14 cellular contexts compared by ENCODE assay signal in genomic region chr7:73740771-73741170, GRCh38. TPM values are rescaled to one million over a fixed set of nuclear protein-coding genes. Genes with fewer than 3 reads are reported as not detected.
DNase-seq lines count a peak whose midpoint lies in the region; ATAC-seq, FAIRE-seq and TF ChIP-seq lines count a peak whose summit lies in the region.
"Had no signal": no experiment of that assay in that cellular context is flagged by ENCODE, and none has a peak within 500 bp of the region (broad histone marks: within the 10 kb centered on the region; RNA-seq: fewer than 3 reads in every experiment).

No MANE protein-coding gene starts in this region.

- no peak for DNase-seq in activated T-cell treated with anti-CD3 and anti-CD28 coated beads, Interleukin-2, amount 50 U/mL, for 72 hours
- DNase-seq in activated T-cell treated with anti-CD3 and anti-CD28 coated beads for 4 hours (no peak), lower lobe of right lung (no peak), transverse colon (no peak), A673 (ENCODE audit: low spot score) (no peak), RCC 7860 (ENCODE audit: low spot score) (no peak)
- DNase-seq: erythroblast; GF-D8; Karpas-422; stimulated activated CD4-positive, alpha-beta T cell treated with anti-CD3 and anti-CD28 coated beads, Interleukin-2, amount 100 ng/mL, for 48 hours had no signal

- no peaks in the 10 kb centered on the region for H3K9me3 Mint-ChIP-seq in activated T-cell treated with anti-CD3 and anti-CD28 coated beads, Interleukin-2, amount 50 U/mL, for 72 hours

- H3K27me3 ChIP-seq in lower lobe of right lung (ENCODE audit: low read depth) (no peaks in the 10 kb centered on the region), transverse colon (no peaks in the 10 kb centered on the region), A673 (replicated peaks; ENCODE audit: insufficient read depth, low read depth, low read length, poor library complexity) (no peaks in the 10 kb centered on the region)

- intact Hi-C loops in lower lobe of right lung (cut with DNase I) (no loop called here), transverse colon (cut with DNase I; ENCODE audit: low total_unique reads) (no loop called here), A673 (cut with micrococcal nuclease; ENCODE audit: unreplicated experiment) (no loop called here)

- in situ Hi-C loops in transverse colon (cut with MboI; ENCODE audit: low pct_ligation_motif_present in 1 of 4, low pct_unique_long_range_greater_than_20kb in 1 of 4, low sequenced_read_pairs in 3 of 4): no loop called here

- peaks cover 19% of the 10 kb centered on the region for H3K4me1 ChIP-seq in lower lobe of right lung
- peaks cover 14 to 59% (median 46%) of the 10 kb centered on the region in 4 donors for H3K4me1 ChIP-seq in transverse colon
- peaks cover 7% of the 10 kb centered on the region for H3K4me1 ChIP-seq in A673 (ENCODE audit: insufficient read depth, low read length, poor library complexity, severe bottlenecking)

- H3K27ac Mint-ChIP-seq in activated T-cell treated with anti-CD3 and anti-CD28 coated beads, Interleukin-2, amount 50 U/mL, for 72 hours: no peak overlapping the region

- peaks cover 23% of the 10 kb centered on the region for H3K4me1 Mint-ChIP-seq in activated T-cell treated with anti-CD3 and anti-CD28 coated beads, Interleukin-2, amount 50 U/mL, for 72 hours (ENCODE audit: low read depth)

- no peaks in the 10 kb centered on the region for H3K36me3 Mint-ChIP-seq in activated T-cell treated with anti-CD3 and anti-CD28 coated beads, Interleukin-2, amount 50 U/mL, for 72 hours (ENCODE audit: insufficient read depth in 2 of 2)

- no peak for FAIRE-seq in RCC 7860 (lab: Jason Lieb, UNC)

- no peak overlapping the region for H3K4me3 ChIP-seq in lower lobe of right lung
- H3K4me3 ChIP-seq in transverse colon: no peak overlapping the region
- no peak overlapping the region for H3K4me3 ChIP-seq in A673 (ENCODE audit: low read depth, low read length, poor library complexity, severe bottlenecking)

- no peaks in the 10 kb centered on the region for H3K27me3 Mint-ChIP-seq in activated T-cell treated with anti-CD3 and anti-CD28 coated beads, Interleukin-2, amount 50 U/mL, for 72 hours (ENCODE audit: low read depth)

- H3K27ac ChIP-seq in VCaP (peak overlapping the region; percentile 99), lower lobe of right lung (peak overlapping the region; percentile 3), transverse colon (peak overlapping the region; percentile 92 to 98 (median 96)), A673 (ENCODE audit: low read depth, low read length, poor library complexity, severe bottlenecking) (no peak overlapping the region)

- TF ChIP-seq CTCF in VCaP (conservative IDR thresholded peaks at IDR 0.05) (no peak), lower lobe of right lung (IDR thresholded peaks at IDR 0.05) (no peak), transverse colon (IDR thresholded peaks at IDR 0.05) (no peak), A673 (conservative IDR thresholded peaks at IDR 0.05; ENCODE audit: low read depth, low read length) (no peak)

- H3K36me3 ChIP-seq in lower lobe of right lung: peaks cover 15% of the 10 kb centered on the region
- no peaks in the 10 kb centered on the region for H3K36me3 ChIP-seq in transverse colon
- peaks cover 11% of the 10 kb centered on the region for H3K36me3 ChIP-seq in A673 (ENCODE audit: insufficient read depth, low read length, poor library complexity, severe bottlenecking)

- no TSS peak for BruUV-seq in A673 (replicated peaks; lab: Mats Ljungman, UMichigan)

- CTCF ChIA-PET in A673 (lab: Charles Lee): no interaction called here

- H3K4me3 Mint-ChIP-seq in activated T-cell treated with anti-CD3 and anti-CD28 coated beads, Interleukin-2, amount 50 U/mL, for 72 hours: peak overlapping the region; percentile 24 to 30

- no peaks in the 10 kb centered on the region for H3K9me3 ChIP-seq in lower lobe of right lung
- H3K9me3 ChIP-seq in transverse colon: no peaks in the 10 kb centered on the region
- no peaks in the 10 kb centered on the region for H3K9me3 ChIP-seq in A673 (ENCODE audit: low read depth, low read length, poor library complexity, severe bottlenecking)

- no peak for ATAC-seq in activated T-cell treated with anti-CD3 and anti-CD28 coated beads, Interleukin-2, amount 50 U/mL, for 72 hours (replicated peaks in 1 of 2)
- ATAC-seq in lower lobe of right lung (no peak), GM21381 (IDR thresholded peaks at IDR 0.05; ENCODE audit: unreplicated experiment) (no peak)

- TF ChIP-seq EP300 in transverse colon (IDR thresholded peaks at IDR 0.05; ENCODE audit: low read depth): no peak

- WGBS in transverse colon (ENCODE audit: low coverage in 1 of 2), 2 donors: 85 to 91% methylated on average over 5 of the region's 5 CpGs

- POLR2A ChIA-PET in A673 (lab: Charles Lee; ENCODE audit: low non-redundant PET): no interaction called here

- TF ChIP-seq POLR2A in transverse colon (IDR thresholded peaks at IDR 0.05): no peak

RNA-seq across cellular contexts. Expression of gene ABHD11, which starts 2.2 kb away (rescaled TPM):
- total RNA-seq in activated T-cell treated with anti-CD3 and anti-CD28 coated beads, Interleukin-2, amount 50 U/mL, for 72 hours: 10 to 100 TPM; 10.2 to 12.2 TPM
- 21.1 TPM for total RNA-seq in lower lobe of right lung
- total RNA-seq in transverse colon: 100 to 1,000 TPM; 108 to 177 (median 117) TPM
- total RNA-seq in A673 (2021): 20.7 and 22.9 TPM in 2 replicates

RNA-seq across cellular contexts. Expression of gene STX1A, which starts 21.3 kb away (rescaled TPM):
- total RNA-seq in activated T-cell treated with anti-CD3 and anti-CD28 coated beads, Interleukin-2, amount 50 U/mL, for 72 hours: 10 to 100 TPM; 28.6 to 37.5 TPM
- total RNA-seq in lower lobe of right lung: 6.6 TPM
- 1 to 10 TPM; 4.1 to 6.0 (median 5.0) TPM for total RNA-seq in transverse colon
- total RNA-seq in A673 (2021): 37.8 and 47.1 TPM in 2 replicates

RNA-seq across cellular contexts. Expression of gene CLDN3, which starts 29.3 kb away (rescaled TPM):
- not detected for total RNA-seq in activated T-cell treated with anti-CD3 and anti-CD28 coated beads, Interleukin-2, amount 50 U/mL, for 72 hours
- 12.8 TPM for total RNA-seq in lower lobe of right lung
- 1,000 to 10,000 TPM in 3 of 4 donors, 100 to 1,000 TPM in 1; 672 to 1,662 (median 1,512) TPM for total RNA-seq in transverse colon
- not detected in 2 replicates for total RNA-seq in A673 (2021)
- total RNA-seq: RPMI7951, subcutaneous adipose tissue had no signal

RNA-seq across cellular contexts. Expression of gene BUD23, which starts 57.4 kb away (rescaled TPM):
- 10 to 100 TPM; 87.0 to 90.9 TPM for total RNA-seq in activated T-cell treated with anti-CD3 and anti-CD28 coated beads, Interleukin-2, amount 50 U/mL, for 72 hours
- total RNA-seq in lower lobe of right lung (42.4 TPM), transverse colon (10 to 100 TPM; 12.0 to 55.9 (median 30.3) TPM), A673 (2021) (133 and 138 TPM in 2 replicates)

RNA-seq across cellular contexts. Expression of gene DNAJC30, which starts 57.5 kb away (rescaled TPM):
- total RNA-seq in activated T-cell treated with anti-CD3 and anti-CD28 coated beads, Interleukin-2, amount 50 U/mL, for 72 hours: 1 to 10 TPM; 4.3 to 5.8 TPM
- 10.5 TPM for total RNA-seq in lower lobe of right lung
- 10 to 100 TPM in 1 of 4 donors, 1 to 10 TPM in 3; 1.9 to 26.7 (median 6.8) TPM for total RNA-seq in transverse colon
- 11.1 and 11.8 TPM in 2 replicates for total RNA-seq in A673 (2021)

Comparison
In these comparisons a context has a peak if more than half of its experiments do, and no peak if none do; other contexts are left out.
1. RNA of gene CLDN3, which starts 29.3 kb away (total RNA-seq): 672 to 1,662 TPM in transverse colon; 12.8 TPM in lower lobe of right lung (single experiment), not detected in activated T-cell treated with anti-CD3 and anti-CD28 coated beads, Interleukin-2, amount 50 U/mL, for 72 hours and not detected in A673; every median in the first group is over 10 times any median in the second.